Comparison of ENCODE assay signal across 24 cellular contexts in genomic region chr3:151987893-151988292, GRCh38.
"Had no signal": no experiment of that assay in that cellular context is flagged by ENCODE, and none has a peak within 500 bp of the region (broad histone marks: within the 10 kb centered on the region; RNA-seq: fewer than 3 reads in every experiment).

No MANE protein-coding gene starts in this region.

- H3K4me3 Mint-ChIP-seq: activated CD4-positive, alpha-beta T cell treated with anti-CD3 and anti-CD28 coated beads, Interleukin-2, amount 10 ng/mL, durations not matched to agents 24 days and 14 days; activated naive CD8-positive, alpha-beta T cell treated with anti-CD3 and anti-CD28 coated beads, Interleukin-2, amount 50 U/mL, for 24 hours; activated T-cell treated with anti-CD3 and anti-CD28 coated beads, Interleukin-2, amount 50 U/mL, for 4 hours; central memory CD8-positive, alpha-beta T cell; T-helper 17 cell; WTC11 had no signal

- H3K27me3 ChIP-seq: ascending aorta, body of pancreas had no signal

- ATAC-seq: activated naive CD4-positive, alpha-beta T cell treated with anti-CD3 and anti-CD28 coated beads, Interleukin-2, amount 50 U/mL, for 72 hours; activated naive CD8-positive, alpha-beta T cell treated with anti-CD3 and anti-CD28 coated beads, Interleukin-2, amount 50 U/mL, for 24 hours; activated T-cell treated with anti-CD3 and anti-CD28 coated beads, Interleukin-2, amount 50 U/mL, for 4 hours; body of pancreas; T-helper 17 cell; WTC11 had no signal

- DNase-seq: activated CD4-positive, alpha-beta T cell treated with anti-CD3 and anti-CD28 coated beads for 1 hour; activated CD4-positive, alpha-beta T cell treated with anti-CD3 and anti-CD28 coated beads, Interleukin-2, amount 10 ng/mL, durations not matched to agents 24 days and 14 days; activated CD4-positive, alpha-beta T cell treated with anti-CD3 and anti-CD28 coated beads, Interleukin-2, amount 50 U/mL, for 48 hours; activated CD8-positive, alpha-beta memory T cell treated with anti-CD3 and anti-CD28 coated beads for 24 hours; activated effector memory CD4-positive, alpha-beta T cell treated with anti-CD3 and anti-CD28 coated beads, Interleukin-2, amount 50 U/mL, for 16 hours; activated naive CD4-positive, alpha-beta T cell treated with Interleukin-2 at 50 U/mL for 16 hours; activated naive CD8-positive, alpha-beta T cell treated with anti-CD3 and anti-CD28 coated beads, Interleukin-2, amount 50 U/mL, for 24 hours; activated T-cell treated with anti-CD3 and anti-CD28 coated beads, Interleukin-2, amount 50 U/mL, for 4 hours; amniotic stem cell; body of pancreas; NCI-H1105 treated with DMSO at 0.1 percent for 48 hours; NCI-H1436 treated with DMSO at 0.1 percent for 48 hours; NCI-H187; NCI-H2081; NCI-H446; NCI-H524; SIG-M5; T-helper 17 cell; T-helper 9 cell had no signal

- H3K4me3 ChIP-seq: ascending aorta, body of pancreas had no signal

- H3K36me3 Mint-ChIP-seq: activated naive CD4-positive, alpha-beta T cell treated with anti-CD3 and anti-CD28 coated beads, Interleukin-2, amount 50 U/mL, for 72 hours; WTC11 had no signal

- H3K27me3 Mint-ChIP-seq: activated naive CD8-positive, alpha-beta T cell treated with anti-CD3 and anti-CD28 coated beads, Interleukin-2, amount 50 U/mL, for 24 hours had no signal

- H3K27ac Mint-ChIP-seq: activated CD4-positive, alpha-beta T cell treated with anti-CD3 and anti-CD28 coated beads, Interleukin-2, amount 10 ng/mL, durations not matched to agents 24 days and 14 days; activated naive CD4-positive, alpha-beta T cell treated with anti-CD3 and anti-CD28 coated beads, Interleukin-2, amount 50 U/mL, for 72 hours; activated naive CD8-positive, alpha-beta T cell treated with anti-CD3 and anti-CD28 coated beads, Interleukin-2, amount 50 U/mL, for 24 hours; T-helper 17 cell; WTC11 had no signal

- H3K9me3 Mint-ChIP-seq: activated CD4-positive, alpha-beta T cell treated with anti-CD3 and anti-CD28 coated beads, Interleukin-2, amount 10 ng/mL, durations not matched to agents 24 days and 14 days; activated naive CD4-positive, alpha-beta T cell treated with anti-CD3 and anti-CD28 coated beads, Interleukin-2, amount 50 U/mL, for 72 hours; activated naive CD8-positive, alpha-beta T cell treated with anti-CD3 and anti-CD28 coated beads, Interleukin-2, amount 50 U/mL, for 24 hours; activated T-cell treated with anti-CD3 and anti-CD28 coated beads, Interleukin-2, amount 50 U/mL, for 4 hours; central memory CD8-positive, alpha-beta T cell had no signal

- H3K9me3 ChIP-seq: ascending aorta, body of pancreas had no signal

- H3K27ac ChIP-seq: ascending aorta, body of pancreas, KMS-11 had no signal

- H3K4me2 ChIP-seq: KMS-11 had no signal

- H3K9ac ChIP-seq: KMS-11 had no signal

- H3K4me1 Mint-ChIP-seq: activated CD4-positive, alpha-beta T cell treated with anti-CD3 and anti-CD28 coated beads, Interleukin-2, amount 10 ng/mL, durations not matched to agents 24 days and 14 days; activated naive CD8-positive, alpha-beta T cell treated with anti-CD3 and anti-CD28 coated beads, Interleukin-2, amount 50 U/mL, for 24 hours; central memory CD8-positive, alpha-beta T cell; T-helper 17 cell had no signal

- H3K4me1 ChIP-seq: ascending aorta, body of pancreas had no signal

- H3K36me3 ChIP-seq: ascending aorta had no signal
